Comparison of ENCODE assay signal across 17 cellular contexts in the genomic region with DNA sequence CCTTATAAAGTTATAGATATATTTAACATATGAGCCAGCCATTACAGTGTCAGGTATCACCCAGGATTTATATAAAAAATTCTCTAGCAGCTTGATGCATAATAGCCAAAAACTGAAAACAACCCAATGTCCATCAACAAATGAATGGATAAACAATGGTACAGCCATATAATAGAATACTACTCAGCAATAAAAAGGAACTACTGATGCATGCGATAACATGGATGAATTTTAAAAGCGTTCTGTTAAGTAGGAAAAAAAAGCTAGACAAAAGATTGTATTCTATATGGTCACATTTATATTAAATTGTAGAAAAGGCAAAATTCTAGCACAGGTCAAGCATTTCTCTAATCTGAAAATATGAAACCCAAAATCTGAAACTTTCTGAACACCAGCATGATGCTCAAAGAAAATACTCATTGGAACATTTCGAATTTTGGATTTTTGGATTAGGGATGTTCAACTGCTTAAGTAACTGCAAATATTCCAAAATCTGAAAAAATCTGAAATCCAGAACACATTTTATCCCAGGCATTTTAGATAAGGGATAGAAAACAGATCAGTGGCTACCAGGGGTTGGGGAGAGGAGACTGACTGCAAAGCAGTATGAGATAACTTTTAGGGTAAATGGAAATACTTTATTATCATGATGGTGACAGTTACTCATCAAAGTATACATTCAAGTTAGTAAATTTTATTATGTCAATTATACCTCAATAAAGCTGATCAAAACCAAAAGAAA. TPM values are rescaled to one million over a fixed set of nuclear protein-coding genes. Genes with fewer than 3 reads are reported as not detected.
DNase-seq lines count a peak whose midpoint lies in the region; ATAC-seq and TF ChIP-seq lines count a peak whose summit lies in the region.
"Had no signal": no experiment of that assay in that cellular context is flagged by ENCODE, and none has a peak within 500 bp of the region (broad histone marks: within the 10 kb centered on the region; RNA-seq: fewer than 3 reads in every experiment).

No MANE protein-coding gene starts in this region.

- peak overlapping the region; percentile 75 for H3K27ac Mint-ChIP-seq in activated T-cell treated with anti-CD3 and anti-CD28 coated beads, Interleukin-2, amount 50 U/mL, for 24 hours
- H3K27ac Mint-ChIP-seq in T-helper 17 cell: peak overlapping the region; percentile 16
- H3K27ac Mint-ChIP-seq: stimulated activated memory B cell treated with anti-CD40 and anti-IgM and Interleukin-4, amounts not matched to agents 10 μg/mL and 1 μg/mL and 100 μg/mL, for 72 hours had no signal

- no peak for TF ChIP-seq CTCF in mammary epithelial cell (conservative IDR thresholded peaks at IDR 0.05 in 1 of 2, IDR thresholded peaks at IDR 0.05 in 1 of 2; ENCODE audit: extremely low read depth in 1 of 2, insufficient read depth in 1 of 2, low read depth in 1 of 2, low read length in 2 of 2)
- TF ChIP-seq CTCF in smooth muscle cell (IDR thresholded peaks at IDR 0.05; ENCODE audit: borderline replicate concordance, insufficient read depth, poor library complexity, severe bottlenecking): no peak

- dilution Hi-C loops in mammary epithelial cell (cut with HindIII; ENCODE audit: low sequenced_read_pairs): no loop called here

- peaks cover 13% of the 10 kb centered on the region for H3F3A ChIP-seq in smooth muscle cell (ENCODE audit: low read depth)

- H3K27ac ChIP-seq in mammary epithelial cell (ENCODE audit: insufficient read depth, low read depth, low read length): no peak overlapping the region
- peak overlapping the region; percentile 66 for H3K27ac ChIP-seq in smooth muscle cell (ENCODE audit: low read depth)
- H3K27ac ChIP-seq: colonic mucosa, parathyroid adenoma, SK-N-MC, WERI-Rb-1 had no signal

- no peak overlapping the region for H2AFZ ChIP-seq in mammary epithelial cell (ENCODE audit: low read depth, low read length)
- no peak overlapping the region for H2AFZ ChIP-seq in smooth muscle cell (ENCODE audit: low read depth)
- H2AFZ ChIP-seq: parathyroid adenoma had no signal

- H4K20me1 ChIP-seq in mammary epithelial cell (ENCODE audit: insufficient read depth, low read length) (no peaks in the 10 kb centered on the region), smooth muscle cell (ENCODE audit: low read depth) (peaks cover 72% of the 10 kb centered on the region)

- BruUV-seq in mammary epithelial cell (replicated peaks; lab: Mats Ljungman, UMichigan): no TSS peak

- WGBS in mammary epithelial cell (ENCODE audit: low coverage, missing lambda C conversion rate): 100% methylated on average over 3 of the region's 3 CpGs
- WGBS in smooth muscle cell (ENCODE audit: low lambda C conversion rate): over 99% methylated on average over 3 of the region's 3 CpGs

- H3K27me3 Mint-ChIP-seq in activated T-cell treated with anti-CD3 and anti-CD28 coated beads, Interleukin-2, amount 50 U/mL, for 24 hours: no peaks in the 10 kb centered on the region
- H3K27me3 Mint-ChIP-seq in activated T-cell treated with anti-CD3 and anti-CD28 coated beads, Interleukin-2, amount 50 U/mL, for 4 hours (ENCODE audit: low read depth): no peaks in the 10 kb centered on the region
- H3K27me3 Mint-ChIP-seq in T-helper 17 cell: no peaks in the 10 kb centered on the region
- H3K27me3 Mint-ChIP-seq: stimulated activated memory B cell treated with anti-CD40 and anti-IgM and Interleukin-4, amounts not matched to agents 10 μg/mL and 1 μg/mL and 100 μg/mL, for 72 hours had no signal

- H3K4me3 ChIP-seq in mammary epithelial cell (replicated peaks in 1 of 3; ENCODE audit: insufficient read depth in 1 of 3, low read depth in 2 of 3, low read length in 3 of 3) (no peak overlapping the region), smooth muscle cell (no peak overlapping the region)
- H3K4me3 ChIP-seq: colonic mucosa, SK-N-MC had no signal

- H3K79me2 ChIP-seq in mammary epithelial cell (ENCODE audit: insufficient read depth, low read length): peaks cover 90% of the 10 kb centered on the region
- peaks cover 59% of the 10 kb centered on the region for H3K79me2 ChIP-seq in smooth muscle cell (ENCODE audit: low read depth)
- H3K79me2 ChIP-seq: parathyroid adenoma had no signal

- H3K9ac ChIP-seq in mammary epithelial cell (ENCODE audit: insufficient read depth, low read length) (no peak overlapping the region), smooth muscle cell (ENCODE audit: low read depth) (no peak overlapping the region)
- H3K9ac ChIP-seq: parathyroid adenoma had no signal

- in situ Hi-C loops in mammary epithelial cell (cut with MboI; ENCODE audit: low sequenced_read_pairs in 2 of 2): no loop called here

- peaks cover 48% of the 10 kb centered on the region for H3K4me1 ChIP-seq in mammary epithelial cell (ENCODE audit: insufficient read depth, low read length)
- peaks cover 38% of the 10 kb centered on the region for H3K4me1 ChIP-seq in smooth muscle cell (ENCODE audit: low read depth)
- H3K4me1 ChIP-seq: colonic mucosa, parathyroid adenoma had no signal

- no peak for ATAC-seq in activated T-cell treated with anti-CD3 and anti-CD28 coated beads, Interleukin-2, amount 50 U/mL, for 4 hours
- ATAC-seq in T-helper 17 cell (no peak), HG02610 (IDR thresholded peaks at IDR 0.05; ENCODE audit: unreplicated experiment) (no peak), GM21360 (IDR thresholded peaks at IDR 0.05; ENCODE audit: unreplicated experiment) (no peak)
- ATAC-seq: stimulated activated memory B cell treated with anti-CD40 and anti-IgM and Interleukin-4, amounts not matched to agents 10 μg/mL and 1 μg/mL and 100 μg/mL, for 72 hours had no signal

- H3K4me2 ChIP-seq in mammary epithelial cell (ENCODE audit: insufficient read depth, low read depth, low read length): peak overlapping the region; percentile 62
- H3K4me2 ChIP-seq in smooth muscle cell: no peak overlapping the region

- no peaks in the 10 kb centered on the region for H3K27me3 ChIP-seq in mammary epithelial cell (ENCODE audit: insufficient read depth, low read length)
- H3K27me3 ChIP-seq in smooth muscle cell (ENCODE audit: low read depth): no peaks in the 10 kb centered on the region
- H3K27me3 ChIP-seq: colonic mucosa had no signal

- H3K4me1 Mint-ChIP-seq in activated T-cell treated with anti-CD3 and anti-CD28 coated beads, Interleukin-2, amount 50 U/mL, for 24 hours (ENCODE audit: low read depth): peaks cover 47% of the 10 kb centered on the region
- H3K4me1 Mint-ChIP-seq in activated T-cell treated with anti-CD3 and anti-CD28 coated beads, Interleukin-2, amount 50 U/mL, for 4 hours (ENCODE audit: low read depth): peaks cover 36% of the 10 kb centered on the region
- H3K4me1 Mint-ChIP-seq in T-helper 17 cell: peaks cover 18% of the 10 kb centered on the region

- H3K9me3 ChIP-seq in T-helper 17 cell (ENCODE audit: control insufficient read depth, low read length, poor library complexity, severe bottlenecking): no peaks in the 10 kb centered on the region
- H3K9me3 ChIP-seq in mammary epithelial cell (replicated peaks; ENCODE audit: insufficient read depth, low read length): no peaks in the 10 kb centered on the region
- H3K9me3 ChIP-seq in smooth muscle cell (replicated peaks; ENCODE audit: low read depth): no peaks in the 10 kb centered on the region
- H3K9me3 ChIP-seq: colonic mucosa had no signal

- no peak for DNase-seq in activated T-cell treated with anti-CD3 and anti-CD28 coated beads, Interleukin-2, amount 50 U/mL, for 24 hours
- no peak for DNase-seq in activated T-cell treated with anti-CD3 and anti-CD28 coated beads, Interleukin-2, amount 50 U/mL, for 4 hours
- no peak for DNase-seq in T-helper 17 cell
- no peak for DNase-seq in mammary epithelial cell
- DNase-seq in smooth muscle cell (lab: John Stamatoyannopoulos, UW; ENCODE audit: unreplicated experiment): no peak
- no peak for DNase-seq in activated CD4-positive, CD25-positive, alpha-beta regulatory T cell treated with anti-CD3 and anti-CD28 coated beads, Interleukin-2, amount 50 U/mL, for 72 hours
- DNase-seq: activated T-cell treated with anti-CD3 and anti-CD28 coated beads for 4 hours, colonic mucosa, EL, kidney, small intestine, WERI-Rb-1 had no signal

- peaks cover 42% of the 10 kb centered on the region for H3K36me3 Mint-ChIP-seq in activated T-cell treated with anti-CD3 and anti-CD28 coated beads, Interleukin-2, amount 50 U/mL, for 24 hours (ENCODE audit: low read depth)
- peaks cover under 1% of the 10 kb centered on the region for H3K36me3 Mint-ChIP-seq in activated T-cell treated with anti-CD3 and anti-CD28 coated beads, Interleukin-2, amount 50 U/mL, for 4 hours (ENCODE audit: insufficient read depth)
- no peaks in the 10 kb centered on the region for H3K36me3 Mint-ChIP-seq in T-helper 17 cell (ENCODE audit: low read depth)

- H3K36me3 ChIP-seq in mammary epithelial cell (ENCODE audit: insufficient read depth, low read length) (peaks cover 8% of the 10 kb centered on the region), smooth muscle cell (ENCODE audit: low read depth) (no peaks in the 10 kb centered on the region)
- H3K36me3 ChIP-seq: colonic mucosa had no signal

- CTCF ChIA-PET in mammary epithelial cell (lab: Charles Lee; ENCODE audit: low non-redundant PET): no interaction called here

- H3K4me3 Mint-ChIP-seq in activated T-cell treated with anti-CD3 and anti-CD28 coated beads, Interleukin-2, amount 50 U/mL, for 24 hours: no peak overlapping the region
- no peak overlapping the region for H3K4me3 Mint-ChIP-seq in activated T-cell treated with anti-CD3 and anti-CD28 coated beads, Interleukin-2, amount 50 U/mL, for 4 hours
- no peak overlapping the region for H3K4me3 Mint-ChIP-seq in T-helper 17 cell
- H3K4me3 Mint-ChIP-seq: stimulated activated memory B cell treated with anti-CD40 and anti-IgM and Interleukin-4, amounts not matched to agents 10 μg/mL and 1 μg/mL and 100 μg/mL, for 72 hours had no signal

- intact Hi-C loops in mammary epithelial cell (cut with micrococcal nuclease): loop anchor here (2.0 kb wide), 1 partner anchor 101 kb away; no protein-coding TSS in a partner anchor

- no peaks in the 10 kb centered on the region for H3K9me3 Mint-ChIP-seq in activated T-cell treated with anti-CD3 and anti-CD28 coated beads, Interleukin-2, amount 50 U/mL, for 24 hours
- no peaks in the 10 kb centered on the region for H3K9me3 Mint-ChIP-seq in activated T-cell treated with anti-CD3 and anti-CD28 coated beads, Interleukin-2, amount 50 U/mL, for 4 hours
- H3K9me3 Mint-ChIP-seq: stimulated activated memory B cell treated with anti-CD40 and anti-IgM and Interleukin-4, amounts not matched to agents 10 μg/mL and 1 μg/mL and 100 μg/mL, for 72 hours had no signal

RNA-seq across cellular contexts. Expression of gene SLC16A1, which starts 22.0 kb away (rescaled TPM):
- total RNA-seq in activated T-cell treated with anti-CD3 and anti-CD28 coated beads, Interleukin-2, amount 50 U/mL, for 4 hours: 100 to 1,000 TPM in 2 of 3 donors, 10 to 100 TPM in 1; 85.9 to 104 (median 103) TPM
- 10 to 100 TPM; 29.2 to 31.9 TPM for total RNA-seq in T-helper 17 cell
- total RNA-seq in mammary epithelial cell: 100 to 1,000 TPM; 167 to 239 TPM
- 186 TPM for polyA plus RNA-seq in mammary epithelial cell
- 497 TPM for polyA minus RNA-seq in mammary epithelial cell
- 77.7 and 83.7 TPM in 2 replicates for total RNA-seq in smooth muscle cell
- 39.6 and 43.9 TPM in 2 replicates for polyA plus RNA-seq in smooth muscle cell
